2 cellular contexts compared by ENCODE assay signal in genomic region chr12:131928080-131928764, GRCh38.
TF ChIP-seq lines count a peak whose summit lies in the region.

No MANE protein-coding gene starts in this region.

TF ChIP-seq in K562, 482 proteins besides CTCF, POLR2A, EP300 and RAD21 (continued from another document and continues in another):
- TF ChIP-seq MNT (conservative IDR thresholded peaks at IDR 0.05) (peak in 1 of 2 experiments; percentile 8; a peak in 2 of 4 replicates), ZNF217 (CRISPR knock-in tag; IDR thresholded peaks at IDR 0.05) (no peak), ETV6 (IDR thresholded peaks at IDR 0.05; ENCODE audit: borderline replicate concordance in 1 of 2, low read depth in 2 of 2, low read length in 1 of 2) (no peak), ETV6 (CRISPR knock-in tag; IDR thresholded peaks at IDR 0.05; ENCODE audit: borderline replicate concordance) (no peak), NR1H2 (CRISPR knock-in tag; IDR thresholded peaks at IDR 0.05) (no peak), UBTF (IDR thresholded peaks at IDR 0.05; ENCODE audit: borderline replicate concordance in 1 of 2, low read depth in 2 of 2, low read length in 2 of 2) (no peak), CC2D1A (IDR thresholded peaks at IDR 0.05) (no peak), NR3C1 (CRISPR knock-in tag; IDR thresholded peaks at IDR 0.05) (no peak), MYC (IDR thresholded peaks at IDR 0.05; ENCODE audit: low read depth, low read length) (peak; percentile 12; the same call in 1 of the 2 replicates), MYC (CRISPR knock-in tag; IDR thresholded peaks at IDR 0.05; ENCODE audit: borderline replicate concordance, low read depth) (no peak), HNRNPK (IDR thresholded peaks at IDR 0.05; ENCODE audit: low read depth, low read length, poor library complexity, severe bottlenecking) (no peak), NFIC (IDR thresholded peaks at IDR 0.05) (no peak), ARNT (IDR thresholded peaks at IDR 0.05) (no peak), FOXA1 (IDR thresholded peaks at IDR 0.05; ENCODE audit: borderline replicate concordance) (no peak), ZBTB26 (CRISPR knock-in tag; IDR thresholded peaks at IDR 0.05) (no peak), ZNF197 (CRISPR knock-in tag; IDR thresholded peaks at IDR 0.05; ENCODE audit: low read depth) (no peak), TAF7 (tag; IDR thresholded peaks at IDR 0.05) (no peak), STAT5A (IDR thresholded peaks at IDR 0.05; ENCODE audit: borderline replicate concordance, low read length) (no peak), ATF2 (CRISPR knock-in tag; IDR thresholded peaks at IDR 0.05) (no peak)

TF ChIP-seq in HepG2, 621 proteins besides CTCF, POLR2A, EP300 and RAD21 (continued from another document):
- TF ChIP-seq THAP9 (CRISPR knock-in tag; IDR thresholded peaks at IDR 0.05; ENCODE audit: borderline replicate concordance) (0 out of 2 replicates have a peak, but pooled peaks have one; percentile 5), ZNF446 (CRISPR knock-in tag; IDR thresholded peaks at IDR 0.05) (0 out of 2 replicates have a peak, but pooled peaks have one; percentile 24), ZNF543 (CRISPR knock-in tag; IDR thresholded peaks at IDR 0.05) (0 out of 2 replicates have a peak, but pooled peaks have one; percentile 0), NCOA5 (CRISPR knock-in tag; IDR thresholded peaks at IDR 0.05) (no peak), BCL3 (CRISPR knock-in tag; IDR thresholded peaks at IDR 0.05) (no peak), ZNF556 (CRISPR knock-in tag; IDR thresholded peaks at IDR 0.05; ENCODE audit: borderline replicate concordance) (0 out of 2 replicates have a peak, but pooled peaks have one; percentile 4), NR0B2 (CRISPR knock-in tag; IDR thresholded peaks at IDR 0.05) (no peak), ZKSCAN8 (CRISPR knock-in tag; IDR thresholded peaks at IDR 0.05; ENCODE audit: borderline replicate concordance) (no peak), ZNF460 (CRISPR knock-in tag; IDR thresholded peaks at IDR 0.05; ENCODE audit: borderline replicate concordance) (peak; percentile 70)
